1 cellular context compared by ENCODE assay signal in the genomic region with DNA sequence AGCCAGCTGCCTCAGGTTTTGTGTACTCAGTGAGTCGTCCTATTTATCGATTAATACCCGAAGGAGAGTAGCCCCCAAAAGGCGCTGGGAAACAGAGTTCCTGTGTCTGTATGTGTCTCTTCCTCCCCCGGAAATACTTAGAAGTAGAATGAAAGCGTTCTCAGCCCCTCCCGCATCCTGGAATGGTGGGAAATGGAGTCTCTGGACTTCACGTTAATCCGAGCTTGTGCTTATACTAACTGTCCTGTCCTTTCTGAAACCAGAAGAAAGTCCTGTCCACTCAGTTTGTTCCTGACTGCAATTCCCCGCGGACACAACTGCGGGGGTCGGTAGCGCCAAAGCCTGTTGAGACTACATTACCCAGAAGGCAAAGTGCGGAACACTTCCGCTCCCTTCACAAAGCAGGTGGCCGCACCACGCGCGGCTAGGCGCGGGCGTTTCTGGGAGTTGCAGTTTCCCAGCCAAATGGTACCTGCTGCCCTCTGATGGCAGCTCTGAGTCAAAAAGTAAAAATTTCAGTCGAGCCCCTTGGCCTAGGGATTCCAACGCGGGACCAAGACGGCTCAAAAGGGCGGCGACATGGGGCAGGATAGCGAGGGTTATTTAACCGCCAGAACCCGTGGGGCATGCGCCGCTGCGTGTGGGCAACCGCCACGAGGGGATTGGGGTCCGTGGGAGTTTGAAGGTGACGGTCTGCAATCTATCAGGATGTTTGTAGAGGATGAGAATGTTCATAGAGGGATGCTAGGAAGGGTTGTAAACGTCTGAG.
TF ChIP-seq lines count a peak whose summit lies in the region.

No MANE protein-coding gene starts in this region.

TF ChIP-seq in IMR-90, 13 proteins besides CTCF, POLR2A, EP300 and RAD21:
- TF ChIP-seq RFX5 (IDR thresholded peaks at IDR 0.05; ENCODE audit: low read depth, low read length) = no peak
- no peak for TF ChIP-seq CHD1 (IDR thresholded peaks at IDR 0.05; ENCODE audit: low read depth, low read length)
- TF ChIP-seq, protein P1, sequence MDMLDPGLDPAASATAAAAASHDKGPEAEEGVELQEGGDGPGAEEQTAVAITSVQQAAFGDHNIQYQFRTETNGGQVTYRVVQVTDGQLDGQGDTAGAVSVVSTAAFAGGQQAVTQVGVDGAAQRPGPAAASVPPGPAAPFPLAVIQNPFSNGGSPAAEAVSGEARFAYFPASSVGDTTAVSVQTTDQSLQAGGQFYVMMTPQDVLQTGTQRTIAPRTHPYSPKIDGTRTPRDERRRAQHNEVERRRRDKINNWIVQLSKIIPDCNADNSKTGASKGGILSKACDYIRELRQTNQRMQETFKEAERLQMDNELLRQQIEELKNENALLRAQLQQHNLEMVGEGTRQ (IDR thresholded peaks at IDR 0.05; ENCODE audit: low read depth, low read length) = peak; percentile 94
- no peak; the same call in 1 of the 2 replicates for TF ChIP-seq FOS (IDR thresholded peaks at IDR 0.05; ENCODE audit: low read depth, low read length)
- no peak for TF ChIP-seq NFE2L2 (IDR thresholded peaks at IDR 0.05; ENCODE audit: low read depth, low read length)
- peak; percentile 74; the same call in 1 of the 2 replicates for TF ChIP-seq MAZ (IDR thresholded peaks at IDR 0.05; ENCODE audit: borderline replicate concordance, low read depth, low read length)
- peak; percentile 52 for TF ChIP-seq SMC3 (IDR thresholded peaks at IDR 0.05; ENCODE audit: low read depth, low read length)
- TF ChIP-seq, protein P2, sequence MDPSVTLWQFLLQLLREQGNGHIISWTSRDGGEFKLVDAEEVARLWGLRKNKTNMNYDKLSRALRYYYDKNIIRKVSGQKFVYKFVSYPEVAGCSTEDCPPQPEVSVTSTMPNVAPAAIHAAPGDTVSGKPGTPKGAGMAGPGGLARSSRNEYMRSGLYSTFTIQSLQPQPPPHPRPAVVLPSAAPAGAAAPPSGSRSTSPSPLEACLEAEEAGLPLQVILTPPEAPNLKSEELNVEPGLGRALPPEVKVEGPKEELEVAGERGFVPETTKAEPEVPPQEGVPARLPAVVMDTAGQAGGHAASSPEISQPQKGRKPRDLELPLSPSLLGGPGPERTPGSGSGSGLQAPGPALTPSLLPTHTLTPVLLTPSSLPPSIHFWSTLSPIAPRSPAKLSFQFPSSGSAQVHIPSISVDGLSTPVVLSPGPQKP (IDR thresholded peaks at IDR 0.05; ENCODE audit: borderline replicate concordance, low read depth, low read length) = no peak
- TF ChIP-seq BHLHE40 (IDR thresholded peaks at IDR 0.05; ENCODE audit: low read depth, low read length) = no peak; the same call in 1 of the 2 replicates
- no peak for TF ChIP-seq MAFK (IDR thresholded peaks at IDR 0.05; ENCODE audit: low read depth, low read length)
- peak; percentile 77; the same call in 1 of the 2 replicates for TF ChIP-seq MXI1 (IDR thresholded peaks at IDR 0.05; ENCODE audit: borderline replicate concordance, low read depth, low read length)
- TF ChIP-seq CEBPB (IDR thresholded peaks at IDR 0.05; ENCODE audit: low read depth, low read length) = no peak
- TF ChIP-seq RCOR1 (IDR thresholded peaks at IDR 0.05; ENCODE audit: insufficient replicate concordance, low read length) = peak; percentile 73
